ENCODE assay signal across 8 cellular contexts in the genomic region with DNA sequence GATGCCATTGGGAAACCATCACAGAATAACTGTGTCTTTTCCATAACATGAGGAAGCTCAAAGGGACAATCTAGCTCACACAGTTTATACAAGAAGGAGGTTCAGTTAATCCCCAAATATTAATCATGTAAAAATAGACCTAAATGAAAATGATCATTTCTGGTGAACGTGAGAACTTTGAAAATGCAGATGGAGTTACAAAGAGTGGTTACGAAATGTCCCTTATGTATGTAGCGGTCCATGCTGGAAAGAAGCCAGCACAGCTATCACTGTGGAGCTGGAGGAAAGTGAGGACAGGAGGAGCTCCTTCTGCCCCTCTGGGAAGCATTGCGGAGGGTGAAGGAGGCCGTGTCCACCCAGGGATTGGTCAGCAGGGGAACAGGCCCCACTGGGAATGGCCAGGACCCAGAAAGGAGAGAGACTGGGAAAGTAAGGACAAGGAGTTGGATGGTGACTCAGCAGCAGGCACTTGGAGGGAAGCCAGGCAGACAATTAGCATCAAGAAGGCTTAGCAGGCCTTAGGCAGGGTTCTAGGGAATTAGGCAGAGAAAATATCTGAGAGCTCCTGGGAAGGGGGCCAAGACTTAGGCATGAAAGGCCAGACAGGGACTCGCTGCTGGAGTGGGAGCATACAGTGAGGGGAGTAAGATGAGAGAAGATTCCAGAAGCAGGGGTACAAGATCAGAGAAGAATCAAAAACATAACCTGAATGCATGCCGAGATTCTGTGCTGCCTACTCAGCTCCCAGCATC.
A peak's percentile ranks its signal among the peaks of the same experiment; 100 is the strongest.
DNase-seq lines count a peak whose midpoint lies in the region; ATAC-seq lines count a peak whose summit lies in the region.

No MANE protein-coding gene starts in this region.

- peaks cover 51% of the 10 kb centered on the region for H3K27me3 Mint-ChIP-seq in activated T-helper 17 cell treated with anti-CD3 and anti-CD28 coated beads, Interleukin-2, amount 50 U/mL, for 72 hours

- intact Hi-C loops in aorta (cut with DNase I), result no loop called here

- ATAC-seq in aorta (ENCODE audit: low FRiP score) (peak; percentile 84), HG03342 (IDR thresholded peaks at IDR 0.05; ENCODE audit: unreplicated experiment) (no peak)
- no peak for ATAC-seq in activated T-helper 17 cell treated with anti-CD3 and anti-CD28 coated beads, Interleukin-2, amount 50 U/mL, for 72 hours (replicated peaks)

- H3K9me3 Mint-ChIP-seq in activated T-helper 17 cell treated with anti-CD3 and anti-CD28 coated beads, Interleukin-2, amount 50 U/mL, for 72 hours, result no peaks in the 10 kb centered on the region

- H3K36me3 Mint-ChIP-seq in activated T-helper 17 cell treated with anti-CD3 and anti-CD28 coated beads, Interleukin-2, amount 50 U/mL, for 72 hours (ENCODE audit: low read depth), result no peaks in the 10 kb centered on the region

- no peak overlapping the region for H3K4me3 Mint-ChIP-seq in activated T-helper 17 cell treated with anti-CD3 and anti-CD28 coated beads, Interleukin-2, amount 50 U/mL, for 72 hours

- H3K9me3 ChIP-seq in aorta (ENCODE audit: control insufficient read depth, low read length), result no peaks in the 10 kb centered on the region

- no peaks in the 10 kb centered on the region for H3K36me3 ChIP-seq in aorta (ENCODE audit: control insufficient read depth in 1 of 2, insufficient read depth in 2 of 2, low read length in 1 of 2)

- 6 to 9% methylated on average over 7 of the region's 7 CpGs for WGBS in aorta, 2 donors

- H3K27ac ChIP-seq in cingulate gyrus (ENCODE audit: low read depth, low read length) (peak overlapping the region; percentile 78), aorta (ENCODE audit: low read depth in 1 of 2, low read length in 2 of 2) (peak overlapping the region; percentile 7 to 73)

- H3K4me1 ChIP-seq in aorta (ENCODE audit: control insufficient read depth in 1 of 2, insufficient read depth in 2 of 2, low read length in 2 of 2), result peaks cover 0 to 3% of the 10 kb centered on the region in 2 donors

- H3K27ac Mint-ChIP-seq in activated T-helper 17 cell treated with anti-CD3 and anti-CD28 coated beads, Interleukin-2, amount 50 U/mL, for 72 hours, result no peak overlapping the region

- peak; percentile 100 for DNase-seq in EH (ENCODE audit: low read depth)
- peak; percentile 74 for DNase-seq in NCI-H226
- peak; percentile 42 to 94 for DNase-seq in lung microvascular endothelial cell (ENCODE audit: low read depth in 2 of 2)
- DNase-seq in aorta, result peak; percentile 93 to 94
- no peak for DNase-seq in GF-D8 (lab: John Stamatoyannopoulos, UW)

- no peaks in the 10 kb centered on the region for H3K4me1 Mint-ChIP-seq in activated T-helper 17 cell treated with anti-CD3 and anti-CD28 coated beads, Interleukin-2, amount 50 U/mL, for 72 hours

- no peaks in the 10 kb centered on the region for H3K27me3 ChIP-seq in aorta (ENCODE audit: control insufficient read depth in 1 of 2, insufficient read depth in 2 of 2, low read length in 1 of 2)

- H3K4me3 ChIP-seq in aorta (ENCODE audit: low read length in 2 of 2), result no peak overlapping the region
